8 cellular contexts compared by ENCODE assay signal in genomic region chr18:5295981-5296705, GRCh38. TPM values are rescaled to one million over a fixed set of nuclear protein-coding genes. Genes with fewer than 3 reads are reported as not detected.
DNase-seq lines count a peak whose midpoint lies in the region; ATAC-seq lines count a peak whose summit lies in the region.

No MANE protein-coding gene starts in this region.

- peak; percentile 61 for ATAC-seq in GM21390 (IDR thresholded peaks at IDR 0.05; ENCODE audit: unreplicated experiment)

- in situ Hi-C loops in Caki2 (cut with HindIII; ENCODE audit: low pct_unique_long_range_greater_than_20kb, low sequenced_read_pairs): no loop called here

- DNase-seq in Caki2 (ENCODE audit: low read depth) (peak; percentile 98), HUDEP-2 (lab: John Stamatoyannopoulos, UW; ENCODE audit: unreplicated experiment in 76 of 76) (peak in 75 of 76 experiments; percentile 2 to 97 (median 75)), NOMO-1 treated with dmso at 0.1 percent for 144 hours (lab: John Stamatoyannopoulos, UW; ENCODE audit: unreplicated experiment) (peak; percentile 88), epidermal melanocyte (ENCODE audit: insufficient read length, low spot score) (peak; percentile 74), middle frontal gyrus (ENCODE audit: extremely low spot score, low spot score) (peak; percentile 79)
- DNase-seq in activated CD8-positive, alpha-beta memory T cell treated with anti-CD3 and anti-CD28 coated beads, Interleukin-2, amount 50 U/mL, for 48 hours: peak; percentile 97
- peak; percentile 94 to 97 for DNase-seq in stimulated activated CD8-positive, alpha-beta memory T cell treated with anti-CD3 and anti-CD28 coated beads, Interleukin-2, amount 100 ng/mL, for 1 hour (ENCODE audit: low read depth in 2 of 2)

RNA-seq across cellular contexts. Expression of gene ZBTB14, which starts 0.6 kb away (rescaled TPM):
- 24.2 and 29.3 TPM in 2 replicates for total RNA-seq in Caki2 (2014; rRNA removed; shearing (Covaris generic); ENCODE audit: low replicate concordance)

Comparison
In these comparisons a context has a peak if more than half of its experiments do, and no peak if none do; other contexts are left out.
1. Peak in every context shown above with its lines: DNase-seq and ATAC-seq.